In genomic region chr2:149617057-149617456, GRCh38 we compare ENCODE assay signal across 15 cellular contexts. TPM values are rescaled to one million over a fixed set of nuclear protein-coding genes. Genes with fewer than 3 reads are reported as not detected.
DNase-seq lines count a peak whose midpoint lies in the region; ATAC-seq and TF ChIP-seq lines count a peak whose summit lies in the region.
"Had no signal": no experiment of that assay in that cellular context is flagged by ENCODE, and none has a peak within 500 bp of the region (broad histone marks: within the 10 kb centered on the region; RNA-seq: fewer than 3 reads in every experiment).

No MANE protein-coding gene starts in this region.

- H3K27me3 Mint-ChIP-seq in chondrocyte (ENCODE audit: low read depth): no peaks in the 10 kb centered on the region
- H3K27me3 Mint-ChIP-seq in nephron (ENCODE audit: low read depth): no peaks in the 10 kb centered on the region

- H3K4me1 Mint-ChIP-seq in chondrocyte (ENCODE audit: low read depth): peaks cover 67% of the 10 kb centered on the region
- peaks cover 52% of the 10 kb centered on the region for H3K4me1 Mint-ChIP-seq in nephron

- no peak for ATAC-seq in GM19467 (IDR thresholded peaks at IDR 0.05; ENCODE audit: unreplicated experiment)
- no peak for ATAC-seq in GM19035 (IDR thresholded peaks at IDR 0.05; ENCODE audit: unreplicated experiment)
- ATAC-seq: A549, K562 had no signal

- TF ChIP-seq CTCF in chondrocyte (IDR thresholded peaks at IDR 0.05) (no peak), nephron (IDR thresholded peaks at IDR 0.05; ENCODE audit: unreplicated experiment in 3 of 3) (no peak)

- DNase-seq in COLO829 (ENCODE audit: low spot score): peak; percentile 40
- peak; percentile 39 for DNase-seq in NCI-H226
- no peak for DNase-seq in chondrocyte (ENCODE audit: low spot score)
- DNase-seq in A172 (ENCODE audit: low spot score): no peak
- DNase-seq in G401 (ENCODE audit: low spot score): no peak
- DNase-seq: DMS 273 treated with DMSO at 0.1 percent for 48 hours, NCI-H1436, NCI-H2029, NCI-H510A treated with DMSO at 0.1 percent for 48 hours, NCI-H82 had no signal

- no peak overlapping the region for H3K4me3 Mint-ChIP-seq in chondrocyte (ENCODE audit: unreplicated experiment)
- no peak overlapping the region for H3K4me3 Mint-ChIP-seq in nephron

- H3K36me3 Mint-ChIP-seq in chondrocyte (ENCODE audit: low read depth) (no peaks in the 10 kb centered on the region), nephron (ENCODE audit: low read depth) (no peaks in the 10 kb centered on the region)

- H3K9me3 Mint-ChIP-seq in chondrocyte (ENCODE audit: low read depth): no peaks in the 10 kb centered on the region
- no peaks in the 10 kb centered on the region for H3K9me3 Mint-ChIP-seq in nephron

- in situ Hi-C loops in G401 (cut with HindIII; ENCODE audit: low sequenced_read_pairs): loop anchor here (25.0 kb wide), 1 partner anchor 95 kb away; no protein-coding TSS in a partner anchor

- H3K27ac Mint-ChIP-seq in chondrocyte (ENCODE audit: unreplicated experiment): peak overlapping the region; percentile 85
- H3K27ac Mint-ChIP-seq in nephron: peak overlapping the region; percentile 19 to 80 (median 65)

RNA-seq across cellular contexts. Expression of gene MMADHC, which starts 29.5 kb away (rescaled TPM):
- total RNA-seq in chondrocyte: 90.4 to 95.4 TPM (median 92.8 TPM) in 3 replicates
- total RNA-seq in A172 (2014; rRNA removed; shearing (Covaris generic)): 425 and 434 TPM in 2 replicates
- total RNA-seq in G401 (2014; rRNA removed; shearing (Covaris generic)): 769 and 813 TPM in 2 replicates

Comparison
In these comparisons a context has a peak if more than half of its experiments do, and no peak if none do; other contexts are left out.
1. DNase-seq: peak in COLO829 (single experiment) and NCI-H226 (single experiment); none in chondrocyte (single experiment), A172 (single experiment) and G401 (single experiment).